17 cellular contexts compared by ENCODE assay signal in genomic region chr3:13199899-13200451, GRCh38.
A peak's percentile ranks its signal among the peaks of the same experiment; 100 is the strongest.
DNase-seq lines count a peak whose midpoint lies in the region; ATAC-seq and TF ChIP-seq lines count a peak whose summit lies in the region.
"Had no signal": no experiment of that assay in that cellular context is flagged by ENCODE, and none has a peak within 500 bp of the region (broad histone marks: within the 10 kb centered on the region; RNA-seq: fewer than 3 reads in every experiment).

No MANE protein-coding gene starts in this region.

- no peak overlapping the region for H3K4ac ChIP-seq in mesenchymal stem cell (ENCODE audit: low read depth in 1 of 2, low read length in 2 of 2)

- H4K91ac ChIP-seq in mesenchymal stem cell (ENCODE audit: low read length), result no peak overlapping the region

- H3K27ac Mint-ChIP-seq in GM23338 (peak overlapping the region; percentile 19), WTC11 (peak overlapping the region; percentile 73)
- H3K27ac Mint-ChIP-seq in naive thymus-derived CD4-positive, alpha-beta T cell, result no peak overlapping the region

- no peak overlapping the region for H2BK120ac ChIP-seq in mesenchymal stem cell (ENCODE audit: low read depth, low read length)

- peak overlapping the region in 1 of 2 experiments; percentile 96 for H3K14ac ChIP-seq in mesenchymal stem cell (ENCODE audit: low read length in 2 of 2)

- no peaks in the 10 kb centered on the region for H3K79me2 ChIP-seq in GM23338 (replicated peaks; ENCODE audit: insufficient read depth)

- H3K79me1 ChIP-seq in mesenchymal stem cell (replicated peaks; ENCODE audit: low read length, poor library complexity, severe bottlenecking), result no peaks in the 10 kb centered on the region

- no peak overlapping the region for H2BK12ac ChIP-seq in mesenchymal stem cell (ENCODE audit: low read length in 2 of 2)

- H2AFZ ChIP-seq in GM23338 (no peak overlapping the region), mesenchymal stem cell (ENCODE audit: low read depth, low read length) (no peak overlapping the region)

- H3K36me3 ChIP-seq in GM23338 (ENCODE audit: insufficient read depth) (no peaks in the 10 kb centered on the region), spleen (no peaks in the 10 kb centered on the region), esophagus muscularis mucosa (no peaks in the 10 kb centered on the region), mesenchymal stem cell (ENCODE audit: control insufficient read depth in 1 of 2, insufficient read depth in 2 of 2, low read depth in 1 of 2, low read length in 2 of 2) (no peaks in the 10 kb centered on the region)
- H3K36me3 ChIP-seq in naive thymus-derived CD4-positive, alpha-beta T cell (ENCODE audit: control insufficient read depth in 2 of 3, insufficient read depth in 3 of 3, low read length in 3 of 3), result no peaks in the 10 kb centered on the region
- H3K36me3 ChIP-seq: Peyer's patch, SJSA1 had no signal

- no peak overlapping the region for H3K23ac ChIP-seq in mesenchymal stem cell (ENCODE audit: low read length in 2 of 2)

- no peak for ATAC-seq in GM23338
- no peak for ATAC-seq in WTC11
- peak; percentile 16 for ATAC-seq in naive thymus-derived CD4-positive, alpha-beta T cell

- no peaks in the 10 kb centered on the region; the same call in 2 of the 3 replicates for H3K9me3 Mint-ChIP-seq in GM23338
- no peaks in the 10 kb centered on the region for H3K9me3 Mint-ChIP-seq in WTC11
- no peaks in the 10 kb centered on the region for H3K9me3 Mint-ChIP-seq in naive thymus-derived CD4-positive, alpha-beta T cell

- 92 to 95% (median 93%) methylated on average over 13 of the region's 13 CpGs for WGBS in spleen, 5 donors
- WGBS in esophagus muscularis mucosa, result 88% methylated on average over 13 of the region's 13 CpGs
- WGBS in mesenchymal stem cell, result 95% methylated on average over 13 of the region's 13 CpGs

- H3K4me3 ChIP-seq in GM23338 (no peak overlapping the region), spleen (no peak overlapping the region), esophagus muscularis mucosa (no peak overlapping the region), mesenchymal stem cell (ENCODE audit: insufficient read depth in 1 of 2, low read depth in 1 of 2, low read length in 2 of 2) (no peak overlapping the region)
- H3K4me3 ChIP-seq in naive thymus-derived CD4-positive, alpha-beta T cell (ENCODE audit: low read length), result no peak overlapping the region
- H3K4me3 ChIP-seq: Peyer's patch, SJSA1 had no signal

- CTCF ChIA-PET in WTC11 (lab: Charles Lee), result interaction anchor here (0.7 to 4.1 kb wide), 7 partner anchors 37 to 205 kb away, joined by 4 to 27 read pairs (median 7); no protein-coding TSS in a partner anchor
- CTCF ChIA-PET in naive thymus-derived CD4-positive, alpha-beta T cell (lab: Charles Lee), result no interaction called here

- TF ChIP-seq POLR2A in spleen (IDR thresholded peaks at IDR 0.05), result no peak
- no peak for TF ChIP-seq POLR2A in esophagus muscularis mucosa (IDR thresholded peaks at IDR 0.05; ENCODE audit: low read depth)

- no peaks in the 10 kb centered on the region for H3K9me3 ChIP-seq in naive thymus-derived CD4-positive, alpha-beta T cell (ENCODE audit: control insufficient read depth in 2 of 3, low read length in 3 of 3)
- H3K9me3 ChIP-seq in spleen, result no peaks in the 10 kb centered on the region
- no peaks in the 10 kb centered on the region for H3K9me3 ChIP-seq in esophagus muscularis mucosa
- H3K9me3 ChIP-seq in mesenchymal stem cell (ENCODE audit: control insufficient read depth, low read length), result no peaks in the 10 kb centered on the region
- H3K9me3 ChIP-seq: Peyer's patch, SJSA1 had no signal

- POLR2A ChIA-PET in WTC11 (lab: Charles Lee), result no interaction called here
- POLR2A ChIA-PET in naive thymus-derived CD4-positive, alpha-beta T cell (lab: Charles Lee), result no interaction called here

- TF ChIP-seq EP300 in esophagus muscularis mucosa (IDR thresholded peaks at IDR 0.05), result no peak

- H3K4me1 Mint-ChIP-seq in GM23338 (peaks cover 19% of the 10 kb centered on the region), WTC11 (peaks cover 18% of the 10 kb centered on the region)
- H3K4me1 Mint-ChIP-seq in naive thymus-derived CD4-positive, alpha-beta T cell, result peaks cover 2 to 17% (median 12%) of the 10 kb centered on the region in 7 donors

- no peaks in the 10 kb centered on the region for H4K20me1 ChIP-seq in GM23338 (replicated peaks; ENCODE audit: insufficient read depth)

- no peak overlapping the region for H4K8ac ChIP-seq in mesenchymal stem cell (ENCODE audit: low read length)

- H3K4me1 ChIP-seq in GM23338 (ENCODE audit: insufficient read depth) (0 out of 2 replicates have a peak, but pooled peaks cover 2% of the 10 kb centered on the region), spleen (peaks cover 0 to 28% (median 9%) of the 10 kb centered on the region in 6 donors), esophagus muscularis mucosa (peaks cover 0 to 8% (median 4%) of the 10 kb centered on the region in 4 donors), mesenchymal stem cell (ENCODE audit: control insufficient read depth, insufficient read depth, low read depth, low read length) (peaks cover 7% of the 10 kb centered on the region)
- H3K4me1 ChIP-seq in naive thymus-derived CD4-positive, alpha-beta T cell (ENCODE audit: control insufficient read depth in 2 of 2, insufficient read depth in 2 of 2, low read length in 2 of 2), result no peaks in the 10 kb centered on the region
- H3K4me1 ChIP-seq: Peyer's patch, SJSA1 had no signal

- H2AK5ac ChIP-seq in mesenchymal stem cell (ENCODE audit: low read length, severe bottlenecking), result no peak overlapping the region

- H3K36me3 Mint-ChIP-seq in GM23338 (ENCODE audit: low read depth), result no peaks in the 10 kb centered on the region
- H3K36me3 Mint-ChIP-seq in WTC11, result no peaks in the 10 kb centered on the region
- no peaks in the 10 kb centered on the region for H3K36me3 Mint-ChIP-seq in naive thymus-derived CD4-positive, alpha-beta T cell

- H3K27me3 ChIP-seq in GM23338 (ENCODE audit: insufficient read depth) (no peaks in the 10 kb centered on the region), spleen (replicated peaks in 1 of 7) (peaks cover 0 to 68% (median 15%) of the 10 kb centered on the region in 7 donors), esophagus muscularis mucosa (peaks cover 0 to 75% (median 7%) of the 10 kb centered on the region in 4 donors), mesenchymal stem cell (ENCODE audit: control insufficient read depth in 1 of 2, insufficient read depth in 1 of 2, low read length in 2 of 2) (peaks cover 67 to 86% of the 10 kb centered on the region in 2 experiments)
- H3K27me3 ChIP-seq in naive thymus-derived CD4-positive, alpha-beta T cell (ENCODE audit: control insufficient read depth in 2 of 2, insufficient read depth in 2 of 2, low read length in 2 of 2), result no peaks in the 10 kb centered on the region
- H3K27me3 ChIP-seq: Peyer's patch, SJSA1 had no signal

- no peaks in the 10 kb centered on the region for H3K9me2 ChIP-seq in GM23338 (ENCODE audit: insufficient read depth)

- no peak overlapping the region for H2BK15ac ChIP-seq in mesenchymal stem cell (ENCODE audit: low read depth, poor library complexity, severe bottlenecking)

- no peak overlapping the region for H2BK5ac ChIP-seq in mesenchymal stem cell (ENCODE audit: low read depth, low read length, poor library complexity, severe bottlenecking)

- H3K9ac ChIP-seq in mesenchymal stem cell (ENCODE audit: low read length), result no peak overlapping the region

- DNase-seq in GM23338 (ENCODE audit: low spot score) (no peak), WTC11 (ENCODE audit: low spot score) (no peak), spleen (peak; percentile 8), esophagus muscularis mucosa (ENCODE audit: extremely low spot score) (no peak), T1000 (lab: John Stamatoyannopoulos, UW) (no peak), mesenchymal stem cell (no peak)
- DNase-seq in naive thymus-derived CD4-positive, alpha-beta T cell, result no peak
- DNase-seq: DMS79; HCEC 1CT; NCI-H1105; NCI-H2081 treated with DMSO at 0.1 percent for 48 hours; NCI-H510A; NCI-H748 treated with DMSO at 0.1 percent for 48 hours; NK-92 treated with Interleukin-12 subunit alpha and Interleukin-12 subunit beta, amount 100 ng/mL, for 24 hours had no signal

- peaks cover 4% of the 10 kb centered on the region for H3K27me3 Mint-ChIP-seq in GM23338 (ENCODE audit: insufficient read depth, low read depth, poor library complexity)
- H3K27me3 Mint-ChIP-seq in WTC11 (ENCODE audit: low read depth), result no peaks in the 10 kb centered on the region
- H3K27me3 Mint-ChIP-seq in naive thymus-derived CD4-positive, alpha-beta T cell, result peaks cover 27 to 43% (median 34%) of the 10 kb centered on the region in 5 donors

- intact Hi-C loops in naive thymus-derived CD4-positive, alpha-beta T cell (cut with micrococcal nuclease), result no loop called here
- intact Hi-C loops in spleen (cut with DNase I; ENCODE audit: low total_unique reads) (no loop called here), esophagus muscularis mucosa (cut with DNase I) (no loop called here)

- no peaks in the 10 kb centered on the region for H3F3A ChIP-seq in GM23338 (replicated peaks; ENCODE audit: low read depth)

- no peak overlapping the region for H3K27ac ChIP-seq in GM23338 (ENCODE audit: low read depth)
- H3K27ac ChIP-seq in naive thymus-derived CD4-positive, alpha-beta T cell (ENCODE audit: low read depth, low read length), result no peak overlapping the region
- H3K27ac ChIP-seq in spleen, result no peak overlapping the region
- no peak overlapping the region for H3K27ac ChIP-seq in esophagus muscularis mucosa (replicated peaks in 1 of 4)
- H3K27ac ChIP-seq in mesenchymal stem cell (ENCODE audit: low read length, poor library complexity, severe bottlenecking), result no peak overlapping the region
- H3K27ac ChIP-seq: C4-2B, Peyer's patch, SJSA1 had no signal

- no peak overlapping the region for H3K4me2 ChIP-seq in GM23338
- no peak overlapping the region for H3K4me2 ChIP-seq in mesenchymal stem cell (ENCODE audit: low read length, poor library complexity, severe bottlenecking)

- H3K4me3 Mint-ChIP-seq in GM23338 (no peak overlapping the region), WTC11 (no peak overlapping the region)
- H3K4me3 Mint-ChIP-seq in naive thymus-derived CD4-positive, alpha-beta T cell, result no peak overlapping the region

- TF ChIP-seq CTCF in GM23338 (conservative IDR thresholded peaks at IDR 0.05; ENCODE audit: low read depth in 2 of 2), result no peak
- no peak for TF ChIP-seq CTCF in WTC11 (IDR thresholded peaks at IDR 0.05)
- TF ChIP-seq CTCF in spleen (IDR thresholded peaks at IDR 0.05 in 8 of 11, conservative IDR thresholded peaks at IDR 0.05 in 3 of 11), result no peak
- no peak for TF ChIP-seq CTCF in esophagus muscularis mucosa (IDR thresholded peaks at IDR 0.05)

- no peak overlapping the region for H3K18ac ChIP-seq in mesenchymal stem cell (ENCODE audit: low read depth in 1 of 2, low read length in 2 of 2)

TF ChIP-seq in GM23338, 12 proteins besides CTCF, POLR2A, EP300 and RAD21 (continues in another document):
- no peak for TF ChIP-seq JUNB (IDR thresholded peaks at IDR 0.05; ENCODE audit: unreplicated experiment)

Comparison
In these comparisons a context has a peak if more than half of its experiments do, and no peak if none do; other contexts are left out.
1. H3K27ac Mint-ChIP-seq: peak in GM23338 (single experiment) and WTC11 (single experiment); none in naive thymus-derived CD4-positive, alpha-beta T cell (0 of 9).